8 cellular contexts compared by ENCODE assay signal in genomic region chr16:3021449-3022207, GRCh38. TPM values are rescaled to one million over a fixed set of nuclear protein-coding genes. Genes with fewer than 3 reads are reported as not detected.
DNase-seq lines count a peak whose midpoint lies in the region; ATAC-seq and TF ChIP-seq lines count a peak whose summit lies in the region.

No MANE protein-coding gene starts in this region.

- no peaks in the 10 kb centered on the region for H3K9me3 ChIP-seq in stomach smooth muscle (ENCODE audit: control insufficient read depth in 2 of 2, low read length in 2 of 2)

- peak overlapping the region; percentile 69 for H3K27ac ChIP-seq in C4-2B
- peak overlapping the region; percentile 93 for H3K27ac ChIP-seq in stomach smooth muscle (ENCODE audit: low read length)

- H3K27me3 Mint-ChIP-seq in activated T-helper 2 cell treated with anti-CD3 and anti-CD28 coated beads, Interferon-gamma antibody, Interleukin-2, Interleukin-4, amounts not matched to agents 10 μg/mL and 5 μg/mL and 100 μg/mL, durations not matched to agents 14 hours and 24 hours and 36 hours (ENCODE audit: low read depth), result peaks cover 16% of the 10 kb centered on the region
- peaks cover 44% of the 10 kb centered on the region for H3K27me3 Mint-ChIP-seq in neural crest cell (ENCODE audit: low read depth)

- peaks cover 40% of the 10 kb centered on the region for H3K4me1 ChIP-seq in stomach smooth muscle (ENCODE audit: control insufficient read depth, insufficient read depth, low read length)

- DNase-seq in RPMI8226 (peak; percentile 88), fibroblast of pulmonary artery (ENCODE audit: low read depth) (peak; percentile 76), neural crest cell (ENCODE audit: low read depth, low spot score) (peak; percentile 79)
- peak; percentile 69 for DNase-seq in activated T-helper 2 cell treated with anti-CD3 and anti-CD28 coated beads, Interferon-gamma antibody, Interleukin-2, Interleukin-4, amounts not matched to agents 10 μg/mL and 5 μg/mL and 100 μg/mL, durations not matched to agents 14 hours and 24 hours and 36 hours (ENCODE audit: low spot score)

- ATAC-seq in HG02970 (IDR thresholded peaks at IDR 0.05; ENCODE audit: low FRiP score, unreplicated experiment) (peak; percentile 22), HG03565 (IDR thresholded peaks at IDR 0.05; ENCODE audit: unreplicated experiment) (no peak)

- intact Hi-C loops in activated T-helper 2 cell treated with anti-CD3 and anti-CD28 coated beads, Interferon-gamma antibody, Interleukin-2, Interleukin-4, amounts not matched to agents 10 μg/mL and 5 μg/mL and 100 μg/mL, durations not matched to agents 14 hours and 24 hours and 36 hours (cut with micrococcal nuclease), result loop anchor here (2.0 to 10.0 kb wide), 3 partner anchors 39 to 117 kb away; partner anchors contain the start of gene PKMYT1

- peaks cover 17% of the 10 kb centered on the region for H3K36me3 Mint-ChIP-seq in activated T-helper 2 cell treated with anti-CD3 and anti-CD28 coated beads, Interferon-gamma antibody, Interleukin-2, Interleukin-4, amounts not matched to agents 10 μg/mL and 5 μg/mL and 100 μg/mL, durations not matched to agents 14 hours and 24 hours and 36 hours (ENCODE audit: low read depth)
- peaks cover 2% of the 10 kb centered on the region for H3K36me3 Mint-ChIP-seq in neural crest cell (ENCODE audit: low read depth)

- peak overlapping the region; percentile 87 for H3K4me3 Mint-ChIP-seq in activated T-helper 2 cell treated with anti-CD3 and anti-CD28 coated beads, Interferon-gamma antibody, Interleukin-2, Interleukin-4, amounts not matched to agents 10 μg/mL and 5 μg/mL and 100 μg/mL, durations not matched to agents 14 hours and 24 hours and 36 hours (ENCODE audit: low read depth)
- peak overlapping the region; percentile 96 for H3K4me3 Mint-ChIP-seq in neural crest cell

- H3K27ac Mint-ChIP-seq in activated T-helper 2 cell treated with anti-CD3 and anti-CD28 coated beads, Interferon-gamma antibody, Interleukin-2, Interleukin-4, amounts not matched to agents 10 μg/mL and 5 μg/mL and 100 μg/mL, durations not matched to agents 14 hours and 24 hours and 36 hours, result peak overlapping the region; percentile 90
- H3K27ac Mint-ChIP-seq in neural crest cell (ENCODE audit: unreplicated experiment), result peak overlapping the region; percentile 72

- peak overlapping the region; percentile 47 to 99 for H3K9ac ChIP-seq in stomach smooth muscle (ENCODE audit: low read length in 2 of 2)

- peaks cover 35% of the 10 kb centered on the region for H3K4me1 Mint-ChIP-seq in activated T-helper 2 cell treated with anti-CD3 and anti-CD28 coated beads, Interferon-gamma antibody, Interleukin-2, Interleukin-4, amounts not matched to agents 10 μg/mL and 5 μg/mL and 100 μg/mL, durations not matched to agents 14 hours and 24 hours and 36 hours (ENCODE audit: low read depth)
- peaks cover 41% of the 10 kb centered on the region for H3K4me1 Mint-ChIP-seq in neural crest cell

- H3K9me3 Mint-ChIP-seq in activated T-helper 2 cell treated with anti-CD3 and anti-CD28 coated beads, Interferon-gamma antibody, Interleukin-2, Interleukin-4, amounts not matched to agents 10 μg/mL and 5 μg/mL and 100 μg/mL, durations not matched to agents 14 hours and 24 hours and 36 hours, result no peaks in the 10 kb centered on the region
- no peaks in the 10 kb centered on the region for H3K9me3 Mint-ChIP-seq in neural crest cell

- peaks cover 15 to 18% of the 10 kb centered on the region in 2 donors for H3K27me3 ChIP-seq in stomach smooth muscle (ENCODE audit: control insufficient read depth in 1 of 2, insufficient read depth in 2 of 2, low read length in 2 of 2)

- peak; percentile 57 for TF ChIP-seq CTCF in C4-2B (conservative IDR thresholded peaks at IDR 0.05)
- peak; percentile 20 for TF ChIP-seq CTCF in fibroblast of pulmonary artery (IDR thresholded peaks at IDR 0.05; ENCODE audit: low read length, missing control alignments)
- TF ChIP-seq CTCF in neural crest cell (conservative IDR thresholded peaks at IDR 0.05), result peak; percentile 44

- peak overlapping the region; percentile 80 for H3K4me3 ChIP-seq in fibroblast of pulmonary artery (replicated peaks; ENCODE audit: low read depth, low read length)
- peak overlapping the region; percentile 89 to 96 for H3K4me3 ChIP-seq in stomach smooth muscle (ENCODE audit: low read length in 2 of 2)

- peaks cover 4 to 5% of the 10 kb centered on the region in 2 donors for H3K36me3 ChIP-seq in stomach smooth muscle (ENCODE audit: control insufficient read depth in 2 of 2, insufficient read depth in 2 of 2, low read length in 2 of 2)

RNA-seq across cellular contexts. Expression of gene TNFRSF12A, which starts 1.5 kb away (rescaled TPM):
- total RNA-seq in activated T-helper 2 cell treated with anti-CD3 and anti-CD28 coated beads, Interferon-gamma antibody, Interleukin-2, Interleukin-4, amounts not matched to agents 10 μg/mL and 5 μg/mL and 100 μg/mL, durations not matched to agents 14 hours and 24 hours and 36 hours, result 9.6 and 11.6 TPM in 2 replicates
- 3.1 and 3.5 TPM in 2 replicates for total RNA-seq in neural crest cell

RNA-seq across cellular contexts. Expression of gene HCFC1R1, which starts 2.1 kb away (rescaled TPM):
- 29.9 and 30.3 TPM in 2 replicates for total RNA-seq in activated T-helper 2 cell treated with anti-CD3 and anti-CD28 coated beads, Interferon-gamma antibody, Interleukin-2, Interleukin-4, amounts not matched to agents 10 μg/mL and 5 μg/mL and 100 μg/mL, durations not matched to agents 14 hours and 24 hours and 36 hours
- total RNA-seq in neural crest cell, result 23.7 and 28.6 TPM in 2 replicates

RNA-seq across cellular contexts. Expression of gene THOC6, which starts 2.2 kb away (rescaled TPM):
- 59.0 and 59.1 TPM in 2 replicates for total RNA-seq in activated T-helper 2 cell treated with anti-CD3 and anti-CD28 coated beads, Interferon-gamma antibody, Interleukin-2, Interleukin-4, amounts not matched to agents 10 μg/mL and 5 μg/mL and 100 μg/mL, durations not matched to agents 14 hours and 24 hours and 36 hours
- total RNA-seq in neural crest cell, result 62.5 and 68.0 TPM in 2 replicates

RNA-seq across cellular contexts. Expression of gene CLDN6, which starts 3.6 kb away (rescaled TPM):
- total RNA-seq in activated T-helper 2 cell treated with anti-CD3 and anti-CD28 coated beads, Interferon-gamma antibody, Interleukin-2, Interleukin-4, amounts not matched to agents 10 μg/mL and 5 μg/mL and 100 μg/mL, durations not matched to agents 14 hours and 24 hours and 36 hours, result not detected in 2 replicates
- 0.47 and 0.55 TPM in 2 replicates for total RNA-seq in neural crest cell

RNA-seq across cellular contexts. Expression of gene CLDN9, which starts 8.9 kb away (rescaled TPM):
- 0.11 and 0.14 TPM in 2 replicates for total RNA-seq in activated T-helper 2 cell treated with anti-CD3 and anti-CD28 coated beads, Interferon-gamma antibody, Interleukin-2, Interleukin-4, amounts not matched to agents 10 μg/mL and 5 μg/mL and 100 μg/mL, durations not matched to agents 14 hours and 24 hours and 36 hours
- total RNA-seq in neural crest cell, result not detected in 2 replicates
